In the genomic region with DNA sequence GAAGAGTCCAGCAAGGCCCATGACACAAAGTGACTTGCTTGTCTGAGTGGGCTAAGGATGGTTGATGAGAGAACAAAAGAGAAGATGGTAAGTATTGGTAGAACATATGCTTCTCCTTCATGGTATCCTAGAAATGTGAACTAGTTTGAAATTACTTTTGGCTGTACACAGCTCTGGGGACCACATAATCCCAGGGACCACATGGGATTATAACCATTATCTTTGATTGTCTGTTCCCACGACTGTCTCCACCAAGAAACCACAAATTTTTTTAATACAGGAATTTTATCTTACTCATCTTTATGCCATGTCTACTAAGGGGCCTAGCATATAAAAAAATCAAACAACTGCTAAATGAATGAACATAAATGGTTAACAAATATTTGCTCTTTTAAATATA, we compare ENCODE assay signal across 26 cellular contexts.
"Had no signal": no experiment of that assay in that cellular context is flagged by ENCODE, and none has a peak within 500 bp of the region (broad histone marks: within the 10 kb centered on the region; RNA-seq: fewer than 3 reads in every experiment).

No MANE protein-coding gene starts in this region.

- H3K4me3 ChIP-seq: body of pancreas, colonic mucosa, esophagus squamous epithelium had no signal

- ATAC-seq: activated CD4-positive, CD25-positive, alpha-beta regulatory T cell treated with anti-CD3 and anti-CD28 coated beads, Interleukin-2, amount 50 U/mL, for 24 hours; activated CD8-positive, alpha-beta T cell treated with anti-CD3 and anti-CD28 coated beads for 36 hours; activated T-cell treated with anti-CD3 and anti-CD28 coated beads, Interleukin-2, amount 50 U/mL, for 4 hours; activated T-helper 17 cell treated with anti-CD3 and anti-CD28 coated beads, Interleukin-2, amount 50 U/mL, for 72 hours; body of pancreas; T-cell had no signal

- H3K27ac ChIP-seq: body of pancreas, colonic mucosa, epithelial cell of prostate, esophagus squamous epithelium, WERI-Rb-1 had no signal

- H3K27me3 ChIP-seq: body of pancreas, colonic mucosa, esophagus squamous epithelium had no signal

- H3K4me1 ChIP-seq: body of pancreas, colonic mucosa had no signal

- H3K36me3 ChIP-seq: colonic mucosa, esophagus squamous epithelium, WERI-Rb-1 had no signal

- H3K9me3 ChIP-seq: colonic mucosa had no signal

- DNase-seq: activated B cell treated with CpG ODN at 0.5 μM for 24 hours; activated CD4-positive, alpha-beta T cell treated with anti-CD3 and anti-CD28 coated beads for 48 hours; activated CD4-positive, alpha-beta T cell treated with anti-CD3 and anti-CD28 coated beads, Interleukin-2, amount 50 U/mL, for 1 hour; activated CD4-positive, alpha-beta T cell treated with anti-CD3 and anti-CD28 coated beads, Interleukin-2, amount 50 U/mL, for 48 hours; activated CD8-positive, alpha-beta memory T cell treated with anti-CD3 and anti-CD28 coated beads for 24 hours; activated CD8-positive, alpha-beta T cell treated with anti-CD3 and anti-CD28 coated beads for 36 hours; activated effector memory CD4-positive, alpha-beta T cell treated with Interleukin-2 at 50 U/mL for 16 hours; activated gamma-delta T cell treated with Interleukin-2 at 50 U/mL for 16 hours; activated naive CD4-positive, alpha-beta T cell treated with anti-CD3 and anti-CD28 coated beads, Interleukin-2, amount 50 U/mL, for 16 hours; activated naive CD4-positive, alpha-beta T cell treated with Interleukin-2 at 50 U/mL for 16 hours; activated T-cell treated with anti-CD3 and anti-CD28 coated beads, Interleukin-2, amount 50 U/mL, for 4 hours; amygdala; aorta; body of pancreas; caudate nucleus; colonic mucosa; effector CD8-positive, alpha-beta T cell; esophagus squamous epithelium; foreskin fibroblast; head of caudate nucleus; T-cell; T-helper 9 cell; WERI-Rb-1 had no signal
